In genomic region chr16:84179612-84180320, GRCh38 we compare ENCODE assay signal across 24 cellular contexts. TPM values are rescaled to one million over a fixed set of nuclear protein-coding genes. Genes with fewer than 3 reads are reported as not detected.
"Had no signal": no experiment of that assay in that cellular context is flagged by ENCODE, and none has a peak within 500 bp of the region (broad histone marks: within the 10 kb centered on the region; RNA-seq: fewer than 3 reads in every experiment).

No MANE protein-coding gene starts in this region.

- H3K27me3 ChIP-seq: esophagus squamous epithelium, suprapubic skin, thyroid gland had no signal

- H3K27me3 Mint-ChIP-seq: dendritic cell treated with granulocyte-macrophage colony-stimulating factor and Interleukin-4, amounts not matched to agents 40 ng/mL and 50 ng/mL, for 4 days; effector memory CD8-positive, alpha-beta T cell; naive B cell; type B pancreatic cell had no signal

- H3K27ac Mint-ChIP-seq: dendritic cell treated with granulocyte-macrophage colony-stimulating factor and Interleukin-4, amounts not matched to agents 40 ng/mL and 50 ng/mL, for 4 days; effector memory CD8-positive, alpha-beta T cell; nephron; stimulated activated effector memory CD8-positive, alpha-beta T cell treated with anti-CD3 and anti-CD28 coated beads, Interleukin-12 subunit alpha, Interleukin-12 subunit beta, amount 100 ng/mL, for 72 hours; type B pancreatic cell had no signal

- DNase-seq: cerebellar nuclear complex; effector memory CD8-positive, alpha-beta T cell; esophagus squamous epithelium; foreskin fibroblast; hippocampal formation; mesenchymal stem cell; midbrain; naive B cell; psoas muscle; retina; small intestine; stimulated activated CD4-positive, alpha-beta T cell treated with anti-CD3 and anti-CD28 coated beads, Interleukin-4, amount 100 ng/mL, for 1 hour; stimulated activated CD8-positive, alpha-beta memory T cell treated with anti-CD3 and anti-CD28 coated beads, Interleukin-4, amount 100 ng/mL, for 48 hours; stimulated activated naive CD8-positive, alpha-beta T cell treated with anti-CD3 and anti-CD28 coated beads, Interleukin-15, Interleukin-2, amounts not matched to agents 100 U/mL and 50 U/mL, for 24 hours; thyroid gland had no signal

- H3K9me3 Mint-ChIP-seq: dendritic cell treated with granulocyte-macrophage colony-stimulating factor and Interleukin-4, amounts not matched to agents 40 ng/mL and 50 ng/mL, for 4 days; effector memory CD8-positive, alpha-beta T cell; naive B cell; nephron; stimulated activated effector memory CD8-positive, alpha-beta T cell treated with anti-CD3 and anti-CD28 coated beads, Interleukin-12 subunit alpha, Interleukin-12 subunit beta, amount 100 ng/mL, for 72 hours; type B pancreatic cell had no signal

- ATAC-seq: effector memory CD8-positive, alpha-beta T cell; left lobe of liver; lower lobe of right lung; psoas muscle; stimulated activated effector memory CD8-positive, alpha-beta T cell treated with anti-CD3 and anti-CD28 coated beads, Interleukin-12 subunit alpha, Interleukin-12 subunit beta, amount 100 ng/mL, for 72 hours; stimulated activated naive CD8-positive, alpha-beta T cell treated with anti-CD3 and anti-CD28 coated beads, Interleukin-15, Interleukin-2, amounts not matched to agents 100 U/mL and 50 U/mL, for 24 hours had no signal

- H3K4me3 ChIP-seq: esophagus squamous epithelium, lower lobe of right lung, psoas muscle, suprapubic skin, thyroid gland had no signal

- H3K9me3 ChIP-seq: esophagus squamous epithelium, lower lobe of right lung, psoas muscle, suprapubic skin, thyroid gland had no signal

- H3K4me3 Mint-ChIP-seq: dendritic cell treated with granulocyte-macrophage colony-stimulating factor and Interleukin-4, amounts not matched to agents 40 ng/mL and 50 ng/mL, for 4 days; effector memory CD8-positive, alpha-beta T cell; naive B cell; nephron; stimulated activated effector memory CD8-positive, alpha-beta T cell treated with anti-CD3 and anti-CD28 coated beads, Interleukin-12 subunit alpha, Interleukin-12 subunit beta, amount 100 ng/mL, for 72 hours; type B pancreatic cell had no signal

- H3K27ac ChIP-seq: esophagus squamous epithelium, lower lobe of right lung, psoas muscle, suprapubic skin had no signal

RNA-seq across cellular contexts. Expression of gene ADAD2, which starts 11.2 kb away (rescaled TPM):
- total RNA-seq: epithelial cell of proximal tubule, kidney epithelial cell, left lobe of liver, lower lobe of right lung, psoas muscle had no signal

RNA-seq across cellular contexts. Expression of gene DNAAF1, which starts 34.7 kb away (rescaled TPM):
- total RNA-seq: epithelial cell of proximal tubule, kidney epithelial cell, left lobe of liver, psoas muscle had no signal
